In genomic region chrX:9928083-9928482, GRCh38 we compare ENCODE assay signal across 14 cellular contexts. TPM values are rescaled to one million over a fixed set of nuclear protein-coding genes. Genes with fewer than 3 reads are reported as not detected.
DNase-seq lines count a peak whose midpoint lies in the region; ATAC-seq and TF ChIP-seq lines count a peak whose summit lies in the region.
"Had no signal": no experiment of that assay in that cellular context is flagged by ENCODE, and none has a peak within 500 bp of the region (broad histone marks: within the 10 kb centered on the region; RNA-seq: fewer than 3 reads in every experiment).

No MANE protein-coding gene starts in this region.

- intact Hi-C loops in Calu3 (cut with micrococcal nuclease; ENCODE audit: unreplicated experiment): no loop called here

- no peak for TF ChIP-seq CTCF in Calu3 (IDR thresholded peaks at IDR 0.05; ENCODE audit: unreplicated experiment)

- H3K4me3 Mint-ChIP-seq in Calu3 (ENCODE audit: low read depth, unreplicated experiment): no peak overlapping the region
- H3K4me3 Mint-ChIP-seq: central memory CD8-positive, alpha-beta T cell; naive thymus-derived CD8-positive, alpha-beta T cell had no signal

- H3K36me3 ChIP-seq in SJCRH30 (no peaks in the 10 kb centered on the region), iPS-20b (ENCODE audit: insufficient read depth, low read depth, low read length) (no peaks in the 10 kb centered on the region)

- H3K9me3 Mint-ChIP-seq in Calu3 (ENCODE audit: low read depth, unreplicated experiment): no peaks in the 10 kb centered on the region
- H3K9me3 Mint-ChIP-seq: activated T-helper 2 cell treated with anti-CD3 and anti-CD28 coated beads, Interferon-gamma antibody, Interleukin-2, Interleukin-4, amounts not matched to agents 10 μg/mL and 5 μg/mL and 100 μg/mL, durations not matched to agents 14 hours and 24 hours and 36 hours; central memory CD8-positive, alpha-beta T cell had no signal

- H3K9ac ChIP-seq in iPS-20b (ENCODE audit: low read depth, low read length): peak overlapping the region; percentile 58; the same call in 1 of the 2 replicates

- H3K27ac ChIP-seq in SJCRH30: no peak overlapping the region
- peak overlapping the region; percentile 64 for H3K27ac ChIP-seq in iPS-20b (ENCODE audit: low read length)
- H3K27ac ChIP-seq: esophagus muscularis mucosa had no signal

- DNase-seq in Ammon's horn (ENCODE audit: low spot score) (peak; percentile 80), NCI-H1417 (lab: John Stamatoyannopoulos, UW) (peak; percentile 12 to 83 (median 48)), SJCRH30 (peak; percentile 22 to 54), NCI-H1048 (lab: John Stamatoyannopoulos, UW) (no peak), SKM-1 treated with dmso at 0.1 percent for 144 hours (lab: John Stamatoyannopoulos, UW; ENCODE audit: unreplicated experiment) (no peak), Calu3 (no peak)
- DNase-seq: kidney; naive thymus-derived CD8-positive, alpha-beta T cell; NK-92 treated with Interleukin-12 subunit alpha and Interleukin-12 subunit beta, amount 100 ng/mL, for 24 hours had no signal

- no peak for ATAC-seq in HG03460 (IDR thresholded peaks at IDR 0.05; ENCODE audit: unreplicated experiment)
- ATAC-seq: naive thymus-derived CD8-positive, alpha-beta T cell had no signal

- H3K4me1 Mint-ChIP-seq in Calu3 (ENCODE audit: low read depth, unreplicated experiment): no peaks in the 10 kb centered on the region
- H3K4me1 Mint-ChIP-seq: central memory CD8-positive, alpha-beta T cell; naive thymus-derived CD8-positive, alpha-beta T cell had no signal

- H3K27me3 Mint-ChIP-seq in Calu3 (ENCODE audit: unreplicated experiment): no peaks in the 10 kb centered on the region
- H3K27me3 Mint-ChIP-seq: central memory CD8-positive, alpha-beta T cell had no signal

- H3K27ac Mint-ChIP-seq in Calu3 (ENCODE audit: unreplicated experiment): no peak overlapping the region
- H3K27ac Mint-ChIP-seq: activated T-helper 2 cell treated with anti-CD3 and anti-CD28 coated beads, Interferon-gamma antibody, Interleukin-2, Interleukin-4, amounts not matched to agents 10 μg/mL and 5 μg/mL and 100 μg/mL, durations not matched to agents 14 hours and 24 hours and 36 hours; naive thymus-derived CD8-positive, alpha-beta T cell had no signal

- H3K4me3 ChIP-seq in SJCRH30 (no peak overlapping the region), iPS-20b (ENCODE audit: low read length) (peak overlapping the region; percentile 61)
- H3K4me3 ChIP-seq: esophagus muscularis mucosa had no signal

- H3K36me3 Mint-ChIP-seq in Calu3 (ENCODE audit: insufficient read depth, unreplicated experiment): peaks cover 5% of the 10 kb centered on the region
- H3K36me3 Mint-ChIP-seq: naive thymus-derived CD8-positive, alpha-beta T cell had no signal

- no TSS peak for BruUV-seq in Calu3 (replicated peaks; lab: Mats Ljungman, UMichigan)

- H3K27me3 ChIP-seq in SJCRH30 (no peaks in the 10 kb centered on the region), iPS-20b (ENCODE audit: insufficient read depth, low read length) (no peaks in the 10 kb centered on the region)
- H3K27me3 ChIP-seq: esophagus muscularis mucosa had no signal

- H3K4me1 ChIP-seq in SJCRH30 (no peaks in the 10 kb centered on the region), iPS-20b (ENCODE audit: insufficient read depth, low read length) (peaks cover 13% of the 10 kb centered on the region)
- H3K4me1 ChIP-seq: esophagus muscularis mucosa had no signal

- CTCF ChIA-PET in Calu3 (lab: Charles Lee): no interaction called here

- no peaks in the 10 kb centered on the region for H3K9me3 ChIP-seq in SJCRH30 (replicated peaks)
- no peaks in the 10 kb centered on the region for H3K9me3 ChIP-seq in iPS-20b (ENCODE audit: insufficient read depth, low read depth, low read length)
- H3K9me3 ChIP-seq: esophagus muscularis mucosa had no signal

RNA-seq across cellular contexts. Expression of gene CLDN34, which starts 39.1 kb away (rescaled TPM):
- total RNA-seq in SJCRH30 (2014; rRNA removed; shearing (Covaris generic)): not detected in 2 replicates
- total RNA-seq in Calu3 (2022): 0.38 and 0.39 TPM in 2 replicates
- total RNA-seq: activated T-helper 2 cell treated with anti-CD3 and anti-CD28 coated beads, Interferon-gamma antibody, Interleukin-2, Interleukin-4, amounts not matched to agents 10 μg/mL and 5 μg/mL and 100 μg/mL, durations not matched to agents 14 hours and 24 hours and 36 hours; naive thymus-derived CD8-positive, alpha-beta T cell had no signal

Comparison
In these comparisons a context has a peak if more than half of its experiments do, and no peak if none do; other contexts are left out.
1. DNase-seq: peak in Ammon's horn (single experiment), NCI-H1417 (3 of 3) and SJCRH30 (2 of 2); none in NCI-H1048 (single experiment), SKM-1 treated with dmso at 0.1 percent for 144 hours (single experiment) and Calu3 (single experiment).